11 cellular contexts compared by ENCODE assay signal in genomic region chr20:37807491-37807890, GRCh38.
"Had no signal": no experiment of that assay in that cellular context is flagged by ENCODE, and none has a peak within 500 bp of the region (broad histone marks: within the 10 kb centered on the region; RNA-seq: fewer than 3 reads in every experiment).

No MANE protein-coding gene starts in this region.

- H3K27ac ChIP-seq: ascending aorta, foreskin keratinocyte, ovary, upper lobe of left lung had no signal

- H3K4me1 ChIP-seq: ascending aorta, foreskin keratinocyte had no signal

- ATAC-seq: activated naive CD8-positive, alpha-beta T cell treated with anti-CD3 and anti-CD28 coated beads, Interleukin-2, amount 50 U/mL, for 24 hours; foreskin keratinocyte had no signal

- H3K4me3 Mint-ChIP-seq: activated CD4-positive, alpha-beta memory T cell treated with anti-CD3 and anti-CD28 coated beads for 36 hours; activated naive CD8-positive, alpha-beta T cell treated with anti-CD3 and anti-CD28 coated beads, Interleukin-2, amount 50 U/mL, for 24 hours; neural crest cell had no signal

- H3K9me3 ChIP-seq: ascending aorta, ovary, upper lobe of left lung had no signal

- H3K9me3 Mint-ChIP-seq: activated CD4-positive, alpha-beta memory T cell treated with anti-CD3 and anti-CD28 coated beads for 36 hours; activated naive CD8-positive, alpha-beta T cell treated with anti-CD3 and anti-CD28 coated beads, Interleukin-2, amount 50 U/mL, for 24 hours; neural crest cell had no signal

- H3K36me3 ChIP-seq: ovary had no signal

- DNase-seq: activated CD4-positive, alpha-beta memory T cell treated with anti-CD3 and anti-CD28 coated beads for 36 hours; activated CD4-positive, alpha-beta T cell treated with anti-CD3 and anti-CD28 coated beads for 1 hour; activated naive CD4-positive, alpha-beta T cell treated with Interleukin-2 at 50 U/mL for 16 hours; activated naive CD8-positive, alpha-beta T cell treated with anti-CD3 and anti-CD28 coated beads, Interleukin-2, amount 50 U/mL, for 24 hours; foreskin keratinocyte; mesenchymal stem cell; ovary; T-helper 2 cell; upper lobe of left lung had no signal

- H3K4me3 ChIP-seq: ascending aorta, ovary, upper lobe of left lung had no signal

- H3K27me3 Mint-ChIP-seq: activated CD4-positive, alpha-beta memory T cell treated with anti-CD3 and anti-CD28 coated beads for 36 hours; activated naive CD8-positive, alpha-beta T cell treated with anti-CD3 and anti-CD28 coated beads, Interleukin-2, amount 50 U/mL, for 24 hours had no signal

- H3K27ac Mint-ChIP-seq: activated CD4-positive, alpha-beta memory T cell treated with anti-CD3 and anti-CD28 coated beads for 36 hours; activated naive CD8-positive, alpha-beta T cell treated with anti-CD3 and anti-CD28 coated beads, Interleukin-2, amount 50 U/mL, for 24 hours had no signal

- H3K27me3 ChIP-seq: ascending aorta, foreskin keratinocyte, ovary, upper lobe of left lung had no signal
